Comparison of ENCODE assay signal across 8 cellular contexts in the genomic region with DNA sequence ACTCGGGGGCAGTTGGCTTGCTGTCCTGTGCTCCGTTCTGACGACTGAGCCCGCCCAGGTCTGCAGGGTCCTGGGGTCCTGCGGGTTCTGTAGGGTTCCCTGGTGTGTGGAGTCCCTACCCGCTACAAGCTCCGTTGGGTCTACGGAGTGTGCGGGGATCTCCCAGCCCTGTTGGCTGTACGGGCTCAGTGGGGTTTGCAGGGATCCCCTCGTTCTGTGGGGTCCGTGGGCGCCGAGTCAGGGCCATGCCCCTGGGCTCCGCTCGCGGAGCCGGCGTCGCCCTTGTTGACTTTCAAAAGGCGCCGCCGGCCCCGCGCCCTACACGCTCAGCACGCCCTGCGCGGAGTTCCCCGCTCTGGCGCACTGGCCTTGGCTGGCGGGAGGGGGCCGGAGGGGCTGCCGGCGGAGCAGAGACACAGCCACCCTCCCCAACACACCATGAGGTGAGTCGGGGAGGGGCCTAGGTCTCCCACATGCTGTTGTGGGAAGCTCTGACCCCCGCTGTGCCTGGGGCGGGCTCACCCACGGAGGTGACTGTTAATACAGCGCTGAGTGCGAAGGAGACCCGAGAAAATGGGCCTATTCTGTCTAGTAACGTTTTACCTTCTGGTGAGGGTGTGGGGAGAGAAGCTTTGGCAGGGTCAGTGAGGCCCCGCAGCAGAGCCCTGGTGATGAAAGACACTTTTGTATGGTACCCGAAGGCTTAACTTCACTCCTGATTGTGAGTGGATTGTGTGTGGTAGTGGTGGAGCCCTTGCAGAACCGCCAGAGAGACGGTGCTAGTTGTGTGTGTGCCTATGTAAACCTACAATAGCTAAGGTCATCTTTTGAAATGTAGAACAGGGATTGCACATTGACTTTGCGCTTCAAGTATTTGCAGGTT. TPM values are rescaled to one million over a fixed set of nuclear protein-coding genes. Genes with fewer than 3 reads are reported as not detected.
DNase-seq lines count a peak whose midpoint lies in the region; ATAC-seq, FAIRE-seq and TF ChIP-seq lines count a peak whose summit lies in the region.

No MANE protein-coding gene starts in this region.

- POLR2A ChIA-PET in activated CD8-positive, alpha-beta T cell treated with anti-CD3 and anti-CD28 coated beads, Interleukin-2, amount 10 ng/mL, durations not matched to agents 7 days and 5 days (lab: Charles Lee) = interaction anchor here (0.8 to 2.2 kb wide), 13 partner anchors 9 to 284 kb away, joined by 3 to 12 read pairs (median 5); a partner anchor contains a TSS

- no peak for TF ChIP-seq CTCF in AG10803 (conservative IDR thresholded peaks at IDR 0.05; ENCODE audit: low read length)

- H3K27ac Mint-ChIP-seq in activated CD8-positive, alpha-beta T cell treated with anti-CD3 and anti-CD28 coated beads, Interleukin-2, amount 10 ng/mL, durations not matched to agents 7 days and 5 days = peak overlapping the region; percentile 71
- peak overlapping the region; percentile 3 to 66 for H3K27ac Mint-ChIP-seq in effector memory CD8-positive, alpha-beta T cell

- H3K27me3 Mint-ChIP-seq in activated CD8-positive, alpha-beta T cell treated with anti-CD3 and anti-CD28 coated beads, Interleukin-2, amount 10 ng/mL, durations not matched to agents 7 days and 5 days (ENCODE audit: low read depth) = no peaks in the 10 kb centered on the region
- no peaks in the 10 kb centered on the region for H3K27me3 Mint-ChIP-seq in effector memory CD8-positive, alpha-beta T cell

- TF ChIP-seq POLR2A in H54 (IDR thresholded peaks at IDR 0.05; ENCODE audit: low read depth, low read length) = no peak

- ATAC-seq in GM19395 (IDR thresholded peaks at IDR 0.05; ENCODE audit: unreplicated experiment) (peak; percentile 80), HG03469 (IDR thresholded peaks at IDR 0.05; ENCODE audit: unreplicated experiment) (peak; percentile 57)
- peak; percentile 89 for ATAC-seq in activated CD8-positive, alpha-beta T cell treated with anti-CD3 and anti-CD28 coated beads, Interleukin-2, amount 10 ng/mL, durations not matched to agents 7 days and 5 days
- peak; percentile 93 for ATAC-seq in effector memory CD8-positive, alpha-beta T cell (replicated peaks)

- H3K36me3 ChIP-seq in mesodermal cell (ENCODE audit: control insufficient read depth, insufficient read depth, low read length) = peaks cover 8% of the 10 kb centered on the region

- no peaks in the 10 kb centered on the region for H3K9me3 ChIP-seq in mesodermal cell (ENCODE audit: control insufficient read depth, low read length)

- peak overlapping the region; percentile 65 for H3K27ac ChIP-seq in mesodermal cell (ENCODE audit: low read depth, low read length, severe bottlenecking)

- H3K4me1 Mint-ChIP-seq in activated CD8-positive, alpha-beta T cell treated with anti-CD3 and anti-CD28 coated beads, Interleukin-2, amount 10 ng/mL, durations not matched to agents 7 days and 5 days (ENCODE audit: low read depth) = peaks cover 54% of the 10 kb centered on the region
- peaks cover 28 to 56% of the 10 kb centered on the region in 2 donors for H3K4me1 Mint-ChIP-seq in effector memory CD8-positive, alpha-beta T cell (ENCODE audit: low read depth in 2 of 2)

- no peak for FAIRE-seq in H54 (lab: Jason Lieb, UNC)

- peaks cover 14% of the 10 kb centered on the region for H3K4me1 ChIP-seq in mesodermal cell (ENCODE audit: control insufficient read depth, insufficient read depth, low read length, poor library complexity, severe bottlenecking)

- H3K4me3 ChIP-seq in AG10803 (ENCODE audit: low read length) = peak overlapping the region; percentile 64
- H3K4me3 ChIP-seq in mesodermal cell (ENCODE audit: extremely low read depth, insufficient read depth, low read length, poor library complexity, severe bottlenecking) = peak overlapping the region; percentile 45

- WGBS in mesodermal cell (ENCODE audit: insufficient coverage in 2 of 2), 2 experiments = 2% methylated on average over 26 to 35 of the region's 48 CpGs

- no peaks in the 10 kb centered on the region for H3K9me3 Mint-ChIP-seq in activated CD8-positive, alpha-beta T cell treated with anti-CD3 and anti-CD28 coated beads, Interleukin-2, amount 10 ng/mL, durations not matched to agents 7 days and 5 days (ENCODE audit: insufficient read depth)
- no peaks in the 10 kb centered on the region for H3K9me3 Mint-ChIP-seq in effector memory CD8-positive, alpha-beta T cell

- CTCF ChIA-PET in activated CD8-positive, alpha-beta T cell treated with anti-CD3 and anti-CD28 coated beads, Interleukin-2, amount 10 ng/mL, durations not matched to agents 7 days and 5 days (lab: Charles Lee) = interaction anchor here (0.9 to 2.9 kb wide), 11 partner anchors 8 to 180 kb away, joined by 3 to 9 read pairs (median 4); no protein-coding TSS in a partner anchor

- peaks cover 13% of the 10 kb centered on the region for H3K36me3 Mint-ChIP-seq in activated CD8-positive, alpha-beta T cell treated with anti-CD3 and anti-CD28 coated beads, Interleukin-2, amount 10 ng/mL, durations not matched to agents 7 days and 5 days (ENCODE audit: low read depth)
- peaks cover 4% of the 10 kb centered on the region for H3K36me3 Mint-ChIP-seq in effector memory CD8-positive, alpha-beta T cell (ENCODE audit: insufficient read depth)

- DNase-seq in AG10803 (ENCODE audit: low read depth) = peak; percentile 9
- DNase-seq in activated CD8-positive, alpha-beta T cell treated with anti-CD3 and anti-CD28 coated beads, Interleukin-2, amount 10 ng/mL, durations not matched to agents 7 days and 5 days = peak; percentile 70
- DNase-seq in effector memory CD8-positive, alpha-beta T cell = peak; percentile 50 to 59 (median 57)
- DNase-seq in stimulated activated CD8-positive, alpha-beta memory T cell treated with anti-CD3 and anti-CD28 coated beads, Interleukin-15, amount 100 ng/mL, for 48 hours (ENCODE audit: low read depth in 2 of 2) = peak; percentile 53 to 68
- no peak for DNase-seq in H54 (ENCODE audit: insufficient read length, low spot score)

- peak overlapping the region; percentile 74 for H3K4me3 Mint-ChIP-seq in activated CD8-positive, alpha-beta T cell treated with anti-CD3 and anti-CD28 coated beads, Interleukin-2, amount 10 ng/mL, durations not matched to agents 7 days and 5 days
- H3K4me3 Mint-ChIP-seq in effector memory CD8-positive, alpha-beta T cell = peak overlapping the region; percentile 62 to 73

RNA-seq across cellular contexts. Expression of a gene that starts 8.1 kb away (rescaled TPM):
- total RNA-seq in activated CD8-positive, alpha-beta T cell treated with anti-CD3 and anti-CD28 coated beads, Interleukin-2, amount 10 ng/mL, durations not matched to agents 7 days and 5 days = 10 to 100 TPM; 44.5 to 54.3 TPM
- 29.2 TPM for polyA plus RNA-seq in mesodermal cell (2013, experiment 1 of 2)
- 25.9 TPM for polyA plus RNA-seq in mesodermal cell (2013, experiment 2 of 2)

RNA-seq across cellular contexts. Expression of a gene that starts 26.3 kb away (rescaled TPM):
- 1 to 10 TPM; 4.4 to 5.6 TPM for total RNA-seq in activated CD8-positive, alpha-beta T cell treated with anti-CD3 and anti-CD28 coated beads, Interleukin-2, amount 10 ng/mL, durations not matched to agents 7 days and 5 days
- polyA plus RNA-seq in mesodermal cell (2013, experiment 1 of 2) = 9.5 TPM
- 10.9 TPM for polyA plus RNA-seq in mesodermal cell (2013, experiment 2 of 2)
